24 cellular contexts compared by ENCODE assay signal in genomic region chr9:98539954-98540353, GRCh38.
DNase-seq lines count a peak whose midpoint lies in the region; ATAC-seq and TF ChIP-seq lines count a peak whose summit lies in the region.
"Had no signal": no experiment of that assay in that cellular context is flagged by ENCODE, and none has a peak within 500 bp of the region (broad histone marks: within the 10 kb centered on the region; RNA-seq: fewer than 3 reads in every experiment).

No MANE protein-coding gene starts in this region.

- H3K9me3 ChIP-seq in NT2/D1 (ENCODE audit: insufficient read depth, low read length) = no peaks in the 10 kb centered on the region; the same call in 1 of the 2 replicates
- H3K9me3 ChIP-seq: left lung, neutrophil, prostate gland, uterus had no signal

- no peak overlapping the region for H3K23ac ChIP-seq in mesendoderm (ENCODE audit: low read length)

- TF ChIP-seq CTCF in GM23338 (conservative IDR thresholded peaks at IDR 0.05; ENCODE audit: low read depth in 2 of 2) = no peak
- TF ChIP-seq CTCF in brain microvascular endothelial cell (IDR thresholded peaks at IDR 0.05; ENCODE audit: low read depth, low read length, missing control alignments) = no peak

- no peak overlapping the region for H3K4ac ChIP-seq in mesendoderm (ENCODE audit: low read depth, low read length)

- H3K56ac ChIP-seq in mesendoderm (ENCODE audit: low read length) = no peak overlapping the region

- H3K4me3 Mint-ChIP-seq in GM23338 = no peak overlapping the region
- H3K4me3 Mint-ChIP-seq: activated naive CD8-positive, alpha-beta T cell treated with anti-CD3 and anti-CD28 coated beads, Interleukin-2, amount 50 U/mL, for 24 hours; activated T-cell treated with anti-CD3 and anti-CD28 coated beads, Interleukin-2, amount 50 U/mL, for 24 hours; CD14-positive monocyte had no signal

- no peak overlapping the region for H2BK120ac ChIP-seq in mesendoderm (ENCODE audit: low read depth, low read length)

- no peak overlapping the region for H3K18ac ChIP-seq in mesendoderm (ENCODE audit: low read length)

- no peak overlapping the region for H4K8ac ChIP-seq in mesendoderm (ENCODE audit: low read depth, low read length)

- no peak overlapping the region for H4K5ac ChIP-seq in mesendoderm (ENCODE audit: low read length)

- no peak overlapping the region for H2AK5ac ChIP-seq in mesendoderm (ENCODE audit: low read length)

- H3K27me3 ChIP-seq in GM23338 (ENCODE audit: insufficient read depth) = no peaks in the 10 kb centered on the region
- H3K27me3 ChIP-seq in NT2/D1 (ENCODE audit: insufficient read depth, insufficient read length) = no peaks in the 10 kb centered on the region
- no peaks in the 10 kb centered on the region for H3K27me3 ChIP-seq in brain microvascular endothelial cell (replicated peaks)
- no peaks in the 10 kb centered on the region for H3K27me3 ChIP-seq in mesendoderm (ENCODE audit: insufficient read depth, low read length, poor library complexity)
- H3K27me3 ChIP-seq: breast epithelium, left lung, uterus had no signal

- no peaks in the 10 kb centered on the region for H3K79me1 ChIP-seq in mesendoderm (ENCODE audit: low read length)

- no peaks in the 10 kb centered on the region for H3K9me2 ChIP-seq in GM23338 (ENCODE audit: insufficient read depth)

- H3K9ac ChIP-seq in NT2/D1 (ENCODE audit: insufficient read length, low read depth) (no peak overlapping the region), mesendoderm (ENCODE audit: low read length) (no peak overlapping the region)

- H3K4me1 ChIP-seq in GM23338 (ENCODE audit: insufficient read depth) (no peaks in the 10 kb centered on the region), NT2/D1 (ENCODE audit: insufficient read depth, insufficient read length) (peaks cover 6% of the 10 kb centered on the region), mesendoderm (ENCODE audit: control insufficient read depth, low read depth, low read length) (no peaks in the 10 kb centered on the region)
- H3K4me1 ChIP-seq: breast epithelium, left lung, prostate gland, uterus had no signal

- in situ Hi-C loops in brain microvascular endothelial cell (cut with HindIII; ENCODE audit: low pct_ligation_motif_present, low sequenced_read_pairs) = no loop called here

- peaks cover 8% of the 10 kb centered on the region; the same call in 2 of the 3 replicates for H3K9me3 Mint-ChIP-seq in GM23338
- H3K9me3 Mint-ChIP-seq: activated naive CD8-positive, alpha-beta T cell treated with anti-CD3 and anti-CD28 coated beads, Interleukin-2, amount 50 U/mL, for 24 hours; activated T-cell treated with anti-CD3 and anti-CD28 coated beads, Interleukin-2, amount 50 U/mL, for 24 hours had no signal

- no CpG with 5 or more reads among the region's 7 CpGs for WGBS in mesendoderm (ENCODE audit: extremely low coverage, insufficient coverage, low lambda C conversion rate)

- H3K36me3 Mint-ChIP-seq in GM23338 (ENCODE audit: low read depth) = peaks cover 3% of the 10 kb centered on the region; the same call in 1 of the 3 replicates
- H3K36me3 Mint-ChIP-seq: CD14-positive monocyte had no signal

- H3K36me3 ChIP-seq in GM23338 (ENCODE audit: insufficient read depth) = no peaks in the 10 kb centered on the region
- no peaks in the 10 kb centered on the region for H3K36me3 ChIP-seq in NT2/D1 (ENCODE audit: insufficient read depth, insufficient read length, low read length)
- no peaks in the 10 kb centered on the region for H3K36me3 ChIP-seq in brain microvascular endothelial cell (replicated peaks)
- H3K36me3 ChIP-seq in mesendoderm (ENCODE audit: control insufficient read depth, insufficient read depth, low read length) = no peaks in the 10 kb centered on the region
- H3K36me3 ChIP-seq: breast epithelium, left lung, neutrophil, prostate gland, uterus had no signal

- H3K4me2 ChIP-seq in GM23338 (no peak overlapping the region), mesendoderm (ENCODE audit: low read length) (no peak overlapping the region)

- no peaks in the 10 kb centered on the region for H4K20me1 ChIP-seq in GM23338 (replicated peaks; ENCODE audit: insufficient read depth)

- ATAC-seq in GM23338 (no peak), HG03469 (IDR thresholded peaks at IDR 0.05; ENCODE audit: unreplicated experiment) (no peak)
- ATAC-seq: activated naive CD8-positive, alpha-beta T cell treated with anti-CD3 and anti-CD28 coated beads, Interleukin-2, amount 50 U/mL, for 24 hours; left lung had no signal

- H2AFZ ChIP-seq in GM23338 = 0 out of 2 replicates have a peak overlapping the region, but pooled peaks have one; percentile 10

- DNase-seq in GM23338 (ENCODE audit: low spot score) = no peak
- peak; percentile 20 for DNase-seq in NT2/D1 (ENCODE audit: low read depth, low spot score)
- DNase-seq in brain microvascular endothelial cell = peak; percentile 37
- peak; percentile 45 for DNase-seq in mesendoderm
- no peak for DNase-seq in NCI-H2029 (lab: John Stamatoyannopoulos, UW)
- no peak for DNase-seq in stimulated activated CD4-positive, alpha-beta T cell treated with anti-CD3 and anti-CD28 coated beads, Interleukin-1b, Interleukin-23, amount 100 ng/mL, for 48 hours
- DNase-seq: activated CD4-positive, alpha-beta T cell treated with anti-CD3 and anti-CD28 coated beads for 48 hours; activated gamma-delta T cell treated with Interleukin-2 at 50 U/mL for 16 hours; activated naive CD8-positive, alpha-beta T cell treated with anti-CD3 and anti-CD28 coated beads, Interleukin-2, amount 50 U/mL, for 24 hours; activated T-cell treated with anti-CD3 and anti-CD28 coated beads, Interleukin-2, amount 50 U/mL, for 24 hours; effector CD8-positive, alpha-beta T cell; foreskin melanocyte; left lung; NCI-H1417 treated with DMSO at 0.1 percent for 48 hours; NCI-H2081 treated with DMSO at 0.1 percent for 48 hours; NCI-H446 treated with DMSO at 0.1 percent for 48 hours; stimulated activated naive CD4-positive, alpha-beta T cell treated with Interleukin-2 at 50 U/mL for 16 hours; uterus had no signal

- no peak overlapping the region for H2BK15ac ChIP-seq in mesendoderm (replicated peaks; ENCODE audit: low read depth)

- no peak overlapping the region for H3K27ac Mint-ChIP-seq in GM23338
- H3K27ac Mint-ChIP-seq: activated naive CD8-positive, alpha-beta T cell treated with anti-CD3 and anti-CD28 coated beads, Interleukin-2, amount 50 U/mL, for 24 hours; activated T-cell treated with anti-CD3 and anti-CD28 coated beads, Interleukin-2, amount 50 U/mL, for 24 hours; CD14-positive monocyte had no signal

- H3K4me3 ChIP-seq in GM23338 = no peak overlapping the region
- H3K4me3 ChIP-seq in NT2/D1 (ENCODE audit: insufficient read length, low read depth) = no peak overlapping the region
- no peak overlapping the region for H3K4me3 ChIP-seq in brain microvascular endothelial cell (ENCODE audit: low read depth, low read length)
- H3K4me3 ChIP-seq in mesendoderm (ENCODE audit: low read length) = no peak overlapping the region
- H3K4me3 ChIP-seq: breast epithelium, left lung, prostate gland, uterus had no signal

- H3F3A ChIP-seq in GM23338 (replicated peaks; ENCODE audit: low read depth) = no peaks in the 10 kb centered on the region

- H3K27me3 Mint-ChIP-seq in GM23338 (ENCODE audit: insufficient read depth, low read depth, poor library complexity) = peaks cover 7% of the 10 kb centered on the region
- H3K27me3 Mint-ChIP-seq: activated T-cell treated with anti-CD3 and anti-CD28 coated beads, Interleukin-2, amount 50 U/mL, for 24 hours had no signal

- no peaks in the 10 kb centered on the region for H3K79me2 ChIP-seq in GM23338 (replicated peaks; ENCODE audit: insufficient read depth)
- no peaks in the 10 kb centered on the region for H3K79me2 ChIP-seq in mesendoderm (ENCODE audit: control insufficient read depth, insufficient read depth, low read length)

- H2BK5ac ChIP-seq in mesendoderm (ENCODE audit: low read length) = no peak overlapping the region

- H3K27ac ChIP-seq in GM23338 (ENCODE audit: low read depth) = no peak overlapping the region
- H3K27ac ChIP-seq in brain microvascular endothelial cell = no peak overlapping the region
- no peak overlapping the region for H3K27ac ChIP-seq in mesendoderm (ENCODE audit: low read depth, low read length)
- H3K27ac ChIP-seq: breast epithelium, epithelial cell of prostate, left lung, neutrophil, prostate gland, uterus had no signal

- H3K4me1 Mint-ChIP-seq in GM23338 = no peaks in the 10 kb centered on the region
- H3K4me1 Mint-ChIP-seq: activated naive CD8-positive, alpha-beta T cell treated with anti-CD3 and anti-CD28 coated beads, Interleukin-2, amount 50 U/mL, for 24 hours had no signal

TF ChIP-seq in GM23338, 12 proteins besides CTCF, POLR2A, EP300 and RAD21 (continues in another document):
- no peak for TF ChIP-seq POLR2AphosphoS5 (IDR thresholded peaks at IDR 0.05; ENCODE audit: low read depth)
- TF ChIP-seq, protein P1, sequence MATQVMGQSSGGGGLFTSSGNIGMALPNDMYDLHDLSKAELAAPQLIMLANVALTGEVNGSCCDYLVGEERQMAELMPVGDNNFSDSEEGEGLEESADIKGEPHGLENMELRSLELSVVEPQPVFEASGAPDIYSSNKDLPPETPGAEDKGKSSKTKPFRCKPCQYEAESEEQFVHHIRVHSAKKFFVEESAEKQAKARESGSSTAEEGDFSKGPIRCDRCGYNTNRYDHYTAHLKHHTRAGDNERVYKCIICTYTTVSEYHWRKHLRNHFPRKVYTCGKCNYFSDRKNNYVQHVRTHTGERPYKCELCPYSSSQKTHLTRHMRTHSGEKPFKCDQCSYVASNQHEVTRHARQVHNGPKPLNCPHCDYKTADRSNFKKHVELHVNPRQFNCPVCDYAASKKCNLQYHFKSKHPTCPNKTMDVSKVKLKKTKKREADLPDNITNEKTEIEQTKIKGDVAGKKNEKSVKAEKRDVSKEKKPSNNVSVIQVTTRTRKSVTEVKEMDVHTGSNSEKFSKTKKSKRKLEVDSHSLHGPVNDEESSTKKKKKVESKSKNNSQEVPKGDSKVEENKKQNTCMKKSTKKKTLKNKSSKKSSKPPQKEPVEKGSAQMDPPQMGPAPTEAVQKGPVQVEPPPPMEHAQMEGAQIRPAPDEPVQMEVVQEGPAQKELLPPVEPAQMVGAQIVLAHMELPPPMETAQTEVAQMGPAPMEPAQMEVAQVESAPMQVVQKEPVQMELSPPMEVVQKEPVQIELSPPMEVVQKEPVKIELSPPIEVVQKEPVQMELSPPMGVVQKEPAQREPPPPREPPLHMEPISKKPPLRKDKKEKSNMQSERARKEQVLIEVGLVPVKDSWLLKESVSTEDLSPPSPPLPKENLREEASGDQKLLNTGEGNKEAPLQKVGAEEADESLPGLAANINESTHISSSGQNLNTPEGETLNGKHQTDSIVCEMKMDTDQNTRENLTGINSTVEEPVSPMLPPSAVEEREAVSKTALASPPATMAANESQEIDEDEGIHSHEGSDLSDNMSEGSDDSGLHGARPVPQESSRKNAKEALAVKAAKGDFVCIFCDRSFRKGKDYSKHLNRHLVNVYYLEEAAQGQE (IDR thresholded peaks at IDR 0.05; ENCODE audit: unreplicated experiment) = no peak

Comparison
In these comparisons a context has a peak if more than half of its experiments do, and no peak if none do; other contexts are left out.
1. DNase-seq: peak in NT2/D1 (single experiment), brain microvascular endothelial cell (single experiment) and mesendoderm (single experiment); none in GM23338 (single experiment), NCI-H2029 (single experiment) and stimulated activated CD4-positive, alpha-beta T cell treated with anti-CD3 and anti-CD28 coated beads, Interleukin-1b, Interleukin-23, amount 100 ng/mL, for 48 hours (single experiment).